ENCODE assay signal across 8 cellular contexts in the genomic region with DNA sequence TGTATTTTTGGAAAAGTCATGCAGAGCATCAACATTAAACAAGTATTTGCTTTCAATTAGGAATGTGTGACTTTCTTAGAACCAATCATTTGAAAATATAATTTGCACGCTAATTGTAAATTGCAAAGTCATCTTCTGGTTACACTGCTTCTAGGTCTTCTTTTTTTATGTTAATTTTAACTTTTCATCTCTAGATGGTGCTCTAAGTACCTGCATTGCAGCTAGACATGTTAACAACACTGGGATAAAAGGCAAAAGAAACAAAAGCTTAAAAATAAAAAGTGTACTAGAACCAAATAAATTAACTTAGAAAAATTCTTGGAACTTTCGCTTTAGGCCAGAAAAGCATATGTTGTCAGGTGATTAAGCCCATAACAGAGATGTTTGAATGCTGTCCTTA.
DNase-seq lines count a peak whose midpoint lies in the region; ATAC-seq and TF ChIP-seq lines count a peak whose summit lies in the region.

No MANE protein-coding gene starts in this region.

- DNase-seq in AG09309 (ENCODE audit: low read depth) (peak; percentile 14), HuH-7.5 (ENCODE audit: low spot score) (peak; percentile 7), SK-N-MC (ENCODE audit: low read depth, low spot score) (peak; percentile 44), foreskin fibroblast (peak; percentile 23 to 53), esophagus muscularis mucosa (ENCODE audit: extremely low spot score) (no peak)
- no peak for DNase-seq in stimulated activated CD4-positive, alpha-beta T cell treated with anti-CD3 and anti-CD28 coated beads, Interleukin-15, amount 100 ng/mL, for 24 hours
- no peak for DNase-seq in activated CD4-positive, CD25-positive, alpha-beta regulatory T cell treated with anti-CD3 and anti-CD28 coated beads, Interleukin-2, amount 50 U/mL, for 72 hours

- intact Hi-C loops in esophagus muscularis mucosa (cut with DNase I), result no loop called here

- H3K4me1 ChIP-seq in esophagus muscularis mucosa, result peaks cover 0 to 20% (median 5%) of the 10 kb centered on the region in 4 donors

- no peak for TF ChIP-seq POLR2A in esophagus muscularis mucosa (IDR thresholded peaks at IDR 0.05; ENCODE audit: low read depth)

- no peaks in the 10 kb centered on the region for H3K27me3 ChIP-seq in esophagus muscularis mucosa

- no peak overlapping the region for H3K4me3 ChIP-seq in AG09309 (ENCODE audit: control insufficient read depth, low read depth, low read length)
- no peak overlapping the region for H3K4me3 ChIP-seq in SK-N-MC
- no peak overlapping the region for H3K4me3 ChIP-seq in foreskin fibroblast (ENCODE audit: low read depth in 1 of 2, low read length in 2 of 2)
- no peak overlapping the region for H3K4me3 ChIP-seq in esophagus muscularis mucosa

- no peak for TF ChIP-seq EP300 in esophagus muscularis mucosa (IDR thresholded peaks at IDR 0.05)

- TF ChIP-seq CTCF in AG09309 (IDR thresholded peaks at IDR 0.05; ENCODE audit: control insufficient read depth, insufficient read depth, low read depth, low read length, missing control alignments) (peak; percentile 38), foreskin fibroblast (IDR thresholded peaks at IDR 0.05; ENCODE audit: low read depth, low read length) (peak; percentile 30), esophagus muscularis mucosa (IDR thresholded peaks at IDR 0.05) (peak in 1 of 3 experiments; percentile 37)

- H3K9me3 ChIP-seq in SK-N-MC (ENCODE audit: low read depth, low read length) (no peaks in the 10 kb centered on the region), esophagus muscularis mucosa (no peaks in the 10 kb centered on the region)

- ATAC-seq in GM18861 (IDR thresholded peaks at IDR 0.05; ENCODE audit: unreplicated experiment), result no peak

- H3K36me3 ChIP-seq in SK-N-MC (ENCODE audit: insufficient read depth, low read length) (no peaks in the 10 kb centered on the region), esophagus muscularis mucosa (no peaks in the 10 kb centered on the region)

- peak overlapping the region; percentile 49; the same call in 1 of the 2 replicates for H3K27ac ChIP-seq in SK-N-MC
- H3K27ac ChIP-seq in esophagus muscularis mucosa (replicated peaks in 1 of 4), result no peak overlapping the region

- WGBS in esophagus muscularis mucosa, result 33% methylated on average over 2 of the region's 2 CpGs

- no peak overlapping the region for H3K9ac ChIP-seq in SK-N-MC (ENCODE audit: insufficient read length)

Comparison
In these comparisons a context has a peak if more than half of its experiments do, and no peak if none do; other contexts are left out.
1. DNase-seq: peak in AG09309 (single experiment), HuH-7.5 (single experiment), SK-N-MC (single experiment) and foreskin fibroblast (2 of 2); none in stimulated activated CD4-positive, alpha-beta T cell treated with anti-CD3 and anti-CD28 coated beads, Interleukin-15, amount 100 ng/mL, for 24 hours (single experiment), activated CD4-positive, CD25-positive, alpha-beta regulatory T cell treated with anti-CD3 and anti-CD28 coated beads, Interleukin-2, amount 50 U/mL, for 72 hours (single experiment) and esophagus muscularis mucosa (single experiment).